Comparison of ENCODE assay signal across 19 cellular contexts in genomic region chr19:47408156-47408938, GRCh38. TPM values are rescaled to one million over a fixed set of nuclear protein-coding genes. Genes with fewer than 3 reads are reported as not detected.
"Had no signal": no experiment of that assay in that cellular context is flagged by ENCODE, and none has a peak within 500 bp of the region (broad histone marks: within the 10 kb centered on the region; RNA-seq: fewer than 3 reads in every experiment).

No MANE protein-coding gene starts in this region.

- H3K27ac Mint-ChIP-seq: natural killer cell treated with Interleukin-12 subunit alpha and Interleukin-12 subunit beta and Interleukin-15 and Interleukin-18, amount 100 ng/mL, for 72 hours; stimulated activated naive B cell treated with anti-CD40 and anti-IgM and Interleukin-4, amounts not matched to agents 10 μg/mL and 1 μg/mL and 100 μg/mL, for 72 hours; stimulated activated naive CD8-positive, alpha-beta T cell treated with anti-CD3 and anti-CD28 coated beads, Interleukin-15, amount 100 ng/mL, for 72 hours had no signal

- H3K4me1 ChIP-seq: gastrocnemius medialis, left lung, sigmoid colon, testis, tibial nerve had no signal

- H3K4me3 ChIP-seq: coronary artery, dorsolateral prefrontal cortex, gastrocnemius medialis, left lung, lung, sigmoid colon, skin epidermis, testis, tibial nerve had no signal

- ATAC-seq: esophagus mucosa; gastrocnemius medialis; natural killer cell treated with Interleukin-12 subunit alpha and Interleukin-12 subunit beta and Interleukin-15 and Interleukin-18, amount 100 ng/mL, for 72 hours; stimulated activated naive B cell treated with anti-CD40 and anti-IgM and Interleukin-4, amounts not matched to agents 10 μg/mL and 1 μg/mL and 100 μg/mL, for 72 hours; stimulated activated naive CD8-positive, alpha-beta T cell treated with anti-CD3 and anti-CD28 coated beads, Interleukin-15, amount 100 ng/mL, for 72 hours had no signal

- H3K36me3 ChIP-seq: gastrocnemius medialis, left lung, sigmoid colon had no signal

- H3K9me3 ChIP-seq: gastrocnemius medialis, left lung, sigmoid colon, testis, tibial nerve had no signal

- DNase-seq: dorsolateral prefrontal cortex; effector CD8-positive, alpha-beta T cell; gastrocnemius medialis; islet precursor cell; mesenchymal stem cell; midbrain; sigmoid colon; stimulated activated CD4-positive, alpha-beta T cell treated with anti-CD3 and anti-CD28 coated beads, Interleukin-2, amount 100 ng/mL, for 24 hours; stimulated activated CD4-positive, alpha-beta T cell treated with anti-CD3 and anti-CD28 coated beads, Interleukin-4, amount 100 ng/mL, for 4 hours; stimulated activated naive B cell treated with anti-CD40 and anti-IgM and Interleukin-4, amounts not matched to agents 10 μg/mL and 1 μg/mL and 100 μg/mL, for 72 hours; stimulated activated naive CD8-positive, alpha-beta T cell treated with anti-CD3 and anti-CD28 coated beads, Interleukin-15, amount 100 ng/mL, for 72 hours; testis had no signal

- H3K27ac ChIP-seq: coronary artery, dorsolateral prefrontal cortex, gastrocnemius medialis, left lung, sigmoid colon, skin epidermis, testis, tibial nerve had no signal

- H3K4me1 Mint-ChIP-seq: stimulated activated naive CD8-positive, alpha-beta T cell treated with anti-CD3 and anti-CD28 coated beads, Interleukin-15, amount 100 ng/mL, for 72 hours had no signal

- H3K9me3 Mint-ChIP-seq: natural killer cell treated with Interleukin-12 subunit alpha and Interleukin-12 subunit beta and Interleukin-15 and Interleukin-18, amount 100 ng/mL, for 72 hours; stimulated activated naive CD8-positive, alpha-beta T cell treated with anti-CD3 and anti-CD28 coated beads, Interleukin-15, amount 100 ng/mL, for 72 hours had no signal

- H3K27me3 ChIP-seq: testis had no signal

- H3K4me3 Mint-ChIP-seq: natural killer cell treated with Interleukin-12 subunit alpha and Interleukin-12 subunit beta and Interleukin-15 and Interleukin-18, amount 100 ng/mL, for 72 hours; stimulated activated naive B cell treated with anti-CD40 and anti-IgM and Interleukin-4, amounts not matched to agents 10 μg/mL and 1 μg/mL and 100 μg/mL, for 72 hours; stimulated activated naive CD8-positive, alpha-beta T cell treated with anti-CD3 and anti-CD28 coated beads, Interleukin-15, amount 100 ng/mL, for 72 hours had no signal

RNA-seq across cellular contexts. Expression of gene MEIS3, which starts 11.0 kb away (rescaled TPM):
- total RNA-seq: natural killer cell treated with Interleukin-12 subunit alpha and Interleukin-12 subunit beta and Interleukin-15 and Interleukin-18, amount 100 ng/mL, for 72 hours had no signal
